Comparison of ENCODE assay signal across 23 cellular contexts in the genomic region with DNA sequence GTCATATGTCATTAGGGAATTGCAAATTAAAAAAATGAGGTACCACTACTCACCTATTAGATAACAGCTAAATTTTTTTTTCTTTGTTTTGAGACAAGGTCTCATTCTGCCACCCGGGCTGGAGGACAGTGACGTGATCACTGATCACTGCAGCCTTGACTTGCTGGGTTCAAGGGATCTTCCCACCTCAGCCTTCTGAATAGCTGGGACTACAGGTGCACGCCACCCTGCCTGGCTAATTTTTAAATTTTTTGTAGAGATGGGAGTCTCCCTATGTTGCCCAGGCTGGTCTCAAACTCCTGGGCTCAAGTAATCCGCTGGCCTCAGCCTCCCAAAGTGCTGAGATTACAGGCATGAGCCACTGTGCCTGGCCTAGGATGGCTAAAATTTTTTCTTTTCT. TPM values are rescaled to one million over a fixed set of nuclear protein-coding genes. Genes with fewer than 3 reads are reported as not detected.
DNase-seq lines count a peak whose midpoint lies in the region; ATAC-seq, FAIRE-seq and TF ChIP-seq lines count a peak whose summit lies in the region.
"Had no signal": no experiment of that assay in that cellular context is flagged by ENCODE, and none has a peak within 500 bp of the region (broad histone marks: within the 10 kb centered on the region; RNA-seq: fewer than 3 reads in every experiment).

No MANE protein-coding gene starts in this region.

- no peak for DNase-seq in GM12878 (ENCODE audit: low read depth, low spot score)
- DNase-seq in trophoblast cell = no peak
- DNase-seq in caudate nucleus (lab: John Stamatoyannopoulos, UW) = no peak
- DNase-seq in dermis blood vessel endothelial cell = no peak
- no peak for DNase-seq in SK-N-DZ (ENCODE audit: low spot score)
- DNase-seq: AML-193; Caco-2; Calu3; CD4-positive, alpha-beta T cell; CD8-positive, alpha-beta T cell; DMS79 treated with DMSO at 0.1 percent for 48 hours; GF-D8 had no signal

- H3K4me3 ChIP-seq in OCI-LY1 (ENCODE audit: low read depth, low read length, poor library complexity, severe bottlenecking) = no peak overlapping the region
- no peak overlapping the region for H3K4me3 ChIP-seq in GM12878
- no peak overlapping the region for H3K4me3 ChIP-seq in trophoblast cell (ENCODE audit: low read depth, low read length)
- H3K4me3 ChIP-seq: A549; BLaER1 treated with 17β-estradiol and CSF1 and Interleukin-3, amounts not matched to agents 10 nM and 100 nM had no signal

- TF ChIP-seq CTCF in OCI-LY1 (IDR thresholded peaks at IDR 0.05; ENCODE audit: low read length) (no peak), GM12878 (IDR thresholded peaks at IDR 0.05 in 2 of 3, conservative IDR thresholded peaks at IDR 0.05 in 1 of 3; ENCODE audit: control insufficient read depth in 2 of 3, extremely low read depth in 1 of 3, insufficient read depth in 1 of 3, low read depth in 3 of 3, low read length in 3 of 3) (no peak)

- no peaks in the 10 kb centered on the region for H3K79me2 ChIP-seq in OCI-LY1 (ENCODE audit: insufficient read depth, low read length)
- no peaks in the 10 kb centered on the region for H3K79me2 ChIP-seq in GM12878 (ENCODE audit: control insufficient read depth, insufficient read depth, low read length)
- H3K79me2 ChIP-seq in trophoblast cell (ENCODE audit: control insufficient read depth, insufficient read depth, low read length, poor library complexity) = no peaks in the 10 kb centered on the region

- peak overlapping the region; percentile 73 for H2BK12ac ChIP-seq in trophoblast cell (ENCODE audit: low read length)

- no peak for FAIRE-seq in GM12878 (lab: Jason Lieb, UNC)
- FAIRE-seq: A549, D721Med, G401.6, GM12892, GM18507 had no signal

- H3K27me3 Mint-ChIP-seq in stimulated activated memory B cell treated with anti-CD40 and anti-IgM and Interleukin-4, amounts not matched to agents 10 μg/mL and 1 μg/mL and 100 μg/mL, for 72 hours = no peaks in the 10 kb centered on the region
- H3K27me3 Mint-ChIP-seq: B cell; CD4-positive, alpha-beta T cell had no signal

- H3K9me2 ChIP-seq in OCI-LY1 (ENCODE audit: low read depth, low read length) = no peaks in the 10 kb centered on the region

- peaks cover 4% of the 10 kb centered on the region for H3F3A ChIP-seq in OCI-LY1 (ENCODE audit: insufficient read depth, low read length)

- no peak overlapping the region for H3K9ac ChIP-seq in OCI-LY1 (ENCODE audit: low read length)
- no peak overlapping the region for H3K9ac ChIP-seq in GM12878 (ENCODE audit: control insufficient read depth, insufficient read depth, low read length)
- no peak overlapping the region for H3K9ac ChIP-seq in trophoblast cell (ENCODE audit: low read length)
- H3K9ac ChIP-seq: BLaER1 treated with 17β-estradiol and CSF1 and Interleukin-3, amounts not matched to agents 10 nM and 100 nM had no signal

- H2AFZ ChIP-seq in OCI-LY1 (ENCODE audit: low read length) = no peak overlapping the region
- no peak overlapping the region for H2AFZ ChIP-seq in GM12878 (ENCODE audit: control insufficient read depth, low read depth, low read length)
- H2AFZ ChIP-seq in trophoblast cell (ENCODE audit: insufficient read depth, low read length, poor library complexity) = no peak overlapping the region

- no peak overlapping the region for H4K12ac ChIP-seq in trophoblast cell (ENCODE audit: low read depth, low read length)

- intact Hi-C loops in GM12878 (cut with micrococcal nuclease; ENCODE audit: unreplicated experiment) = no loop called here

- peak overlapping the region; percentile 51 for H3K27ac Mint-ChIP-seq in stimulated activated memory B cell treated with anti-CD40 and anti-IgM and Interleukin-4, amounts not matched to agents 10 μg/mL and 1 μg/mL and 100 μg/mL, for 72 hours
- H3K27ac Mint-ChIP-seq: CD4-positive, alpha-beta T cell; CD8-positive, alpha-beta T cell had no signal

- no peak overlapping the region for H3K18ac ChIP-seq in trophoblast cell (ENCODE audit: low read length)

- no peaks in the 10 kb centered on the region for H3K36me3 Mint-ChIP-seq in stimulated activated memory B cell treated with anti-CD40 and anti-IgM and Interleukin-4, amounts not matched to agents 10 μg/mL and 1 μg/mL and 100 μg/mL, for 72 hours
- H3K36me3 Mint-ChIP-seq: CD8-positive, alpha-beta T cell had no signal

- no peak overlapping the region for H4K91ac ChIP-seq in trophoblast cell (ENCODE audit: low read depth, low read length)

- H3K27ac ChIP-seq in OCI-LY1 (ENCODE audit: low read depth, low read length, poor library complexity, severe bottlenecking) (peak overlapping the region; percentile 34), GM12878 (ENCODE audit: control insufficient read depth, insufficient read depth) (no peak overlapping the region), trophoblast cell (ENCODE audit: low read depth, low read length) (no peak overlapping the region), caudate nucleus (ENCODE audit: low read depth, low read length) (no peak overlapping the region)
- H3K27ac ChIP-seq: 22Rv1; BLaER1 treated with 17β-estradiol and CSF1 and Interleukin-3, amounts not matched to agents 10 nM and 100 nM; C4-2B had no signal

- H3K9me3 Mint-ChIP-seq in stimulated activated memory B cell treated with anti-CD40 and anti-IgM and Interleukin-4, amounts not matched to agents 10 μg/mL and 1 μg/mL and 100 μg/mL, for 72 hours = no peaks in the 10 kb centered on the region
- H3K9me3 Mint-ChIP-seq: CD4-positive, alpha-beta T cell; CD8-positive, alpha-beta T cell had no signal

- no peak for TF ChIP-seq EP300 in GM12878 (IDR thresholded peaks at IDR 0.05; ENCODE audit: borderline replicate concordance in 1 of 2, control insufficient read depth in 1 of 2, low read depth in 2 of 2, low read length in 2 of 2)

- no peaks in the 10 kb centered on the region for H3K27me3 ChIP-seq in OCI-LY1 (ENCODE audit: insufficient read depth, low read length)
- no peaks in the 10 kb centered on the region for H3K27me3 ChIP-seq in GM12878 (replicated peaks in 1 of 2; ENCODE audit: control insufficient read depth in 2 of 2, insufficient read depth in 2 of 2, low read length in 1 of 2)
- H3K27me3 ChIP-seq in trophoblast cell (ENCODE audit: insufficient read depth, low read length) = no peaks in the 10 kb centered on the region
- H3K27me3 ChIP-seq: BLaER1 treated with 17β-estradiol and CSF1 and Interleukin-3, amounts not matched to agents 10 nM and 100 nM had no signal

- 95% methylated on average over 4 of the region's 4 CpGs for WGBS in GM12878 (ENCODE audit: insufficient coverage, insufficient replicate concordance, low lambda C conversion rate, missing lambda C conversion rate)
- no CpG with 5 or more reads among the region's 4 CpGs for WGBS in trophoblast cell (ENCODE audit: extremely low coverage, insufficient coverage, insufficient read length)

- H2BK120ac ChIP-seq in trophoblast cell (ENCODE audit: insufficient read depth, low read length, poor library complexity) = no peak overlapping the region

- RAD21 ChIA-PET in GM12878 (lab: Charles Lee; ENCODE audit: unreplicated experiment) = no interaction called here

- no peaks in the 10 kb centered on the region for H3K9me3 ChIP-seq in OCI-LY1 (ENCODE audit: low read length)
- no peaks in the 10 kb centered on the region; the same call in 1 of the 3 replicates for H3K9me3 ChIP-seq in GM12878 (replicated peaks; ENCODE audit: control insufficient read depth, insufficient read depth, low read length)
- no peaks in the 10 kb centered on the region for H3K9me3 ChIP-seq in trophoblast cell (ENCODE audit: insufficient read depth, low read depth, low read length)
- H3K9me3 ChIP-seq: A549; BLaER1 treated with 17β-estradiol and CSF1 and Interleukin-3, amounts not matched to agents 10 nM and 100 nM; Caco-2 had no signal

- no peak overlapping the region for H4K8ac ChIP-seq in trophoblast cell (ENCODE audit: low read depth, low read length)

- no peak overlapping the region for H3K4me3 Mint-ChIP-seq in stimulated activated memory B cell treated with anti-CD40 and anti-IgM and Interleukin-4, amounts not matched to agents 10 μg/mL and 1 μg/mL and 100 μg/mL, for 72 hours
- H3K4me3 Mint-ChIP-seq: B cell; CD4-positive, alpha-beta T cell; CD8-positive, alpha-beta T cell had no signal

- TF ChIP-seq POLR2A in GM12878 (IDR thresholded peaks at IDR 0.05; ENCODE audit: low read depth, low read length) = no peak

- POLR2A ChIA-PET in GM12878 (lab: Charles Lee) = no interaction called here

- no peak overlapping the region for H2BK5ac ChIP-seq in trophoblast cell (ENCODE audit: low read depth, low read length, poor library complexity)

- H3K4me2 ChIP-seq in OCI-LY1 (ENCODE audit: low read length) (no peak overlapping the region), GM12878 (ENCODE audit: control insufficient read depth, insufficient read depth) (no peak overlapping the region), trophoblast cell (ENCODE audit: low read length) (no peak overlapping the region)
- H3K4me2 ChIP-seq: A549; BLaER1 treated with 17β-estradiol and CSF1 and Interleukin-3, amounts not matched to agents 10 nM and 100 nM had no signal

- H4K20me1 ChIP-seq in OCI-LY1 (ENCODE audit: insufficient read depth, low read length) = no peaks in the 10 kb centered on the region
- no peaks in the 10 kb centered on the region for H4K20me1 ChIP-seq in GM12878 (ENCODE audit: control insufficient read depth, insufficient read depth)
- H4K20me1 ChIP-seq: BLaER1 treated with 17β-estradiol and CSF1 and Interleukin-3, amounts not matched to agents 10 nM and 100 nM had no signal

- BruUV-seq in GM12878 (replicated peaks; lab: Mats Ljungman, UMichigan) = no TSS peak

- in situ Hi-C loops in GM12878 (cut with MboI) = no loop called here

- H3K36me3 ChIP-seq in OCI-LY1 (ENCODE audit: insufficient read depth, low read length) (no peaks in the 10 kb centered on the region), GM12878 (ENCODE audit: control insufficient read depth in 2 of 2, insufficient read depth in 2 of 2, low read length in 1 of 2) (no peaks in the 10 kb centered on the region), trophoblast cell (ENCODE audit: control insufficient read depth in 1 of 2, insufficient read depth in 2 of 2, low read length in 2 of 2) (no peaks in the 10 kb centered on the region)
- H3K36me3 ChIP-seq: BLaER1 treated with 17β-estradiol and CSF1 and Interleukin-3, amounts not matched to agents 10 nM and 100 nM had no signal

- H3K23ac ChIP-seq in trophoblast cell (ENCODE audit: low read length) = no peak overlapping the region

- no peak for TF ChIP-seq RAD21 in GM12878 (IDR thresholded peaks at IDR 0.05; ENCODE audit: insufficient read depth, low read depth, low read length)

- H3K4me1 ChIP-seq in OCI-LY1 (ENCODE audit: insufficient read depth, low read length, severe bottlenecking) (peaks cover 30% of the 10 kb centered on the region), GM12878 (ENCODE audit: control insufficient read depth, insufficient read depth, low read length) (peaks cover 12% of the 10 kb centered on the region), trophoblast cell (ENCODE audit: control insufficient read depth in 1 of 2, insufficient read depth in 2 of 2, low read length in 2 of 2) (peaks cover 3 to 7% of the 10 kb centered on the region in 2 experiments)

- H3K4ac ChIP-seq in trophoblast cell (ENCODE audit: low read depth, low read length) = no peak overlapping the region

- peak overlapping the region; percentile 40 for H2AK5ac ChIP-seq in trophoblast cell (ENCODE audit: low read length)

- H3K14ac ChIP-seq in trophoblast cell (ENCODE audit: low read length) = no peak overlapping the region

- CTCF ChIA-PET in GM12878 (lab: Yijun Ruan, JAX) = no interaction called here

- H3K79me1 ChIP-seq in trophoblast cell (ENCODE audit: low read length) = peaks cover 16% of the 10 kb centered on the region

- peaks cover 33% of the 10 kb centered on the region for H3K4me1 Mint-ChIP-seq in stimulated activated memory B cell treated with anti-CD40 and anti-IgM and Interleukin-4, amounts not matched to agents 10 μg/mL and 1 μg/mL and 100 μg/mL, for 72 hours

- SMC1A ChIA-PET in GM12878 (lab: Charles Lee; ENCODE audit: uncharacterized antibody, unreplicated experiment) = interaction anchor here (0.6 to 1.0 kb wide), 3 partner anchors 8 to 69 kb away, joined by 3 to 4 read pairs (median 3); no protein-coding TSS in a partner anchor

- no peak for ATAC-seq in GM12878
- no peak for ATAC-seq in stimulated activated memory B cell treated with anti-CD40 and anti-IgM and Interleukin-4, amounts not matched to agents 10 μg/mL and 1 μg/mL and 100 μg/mL, for 72 hours
- ATAC-seq: A549; CD8-positive, alpha-beta T cell had no signal

RNA-seq across cellular contexts. Expression of gene NCOA3, which starts 57.1 kb away (rescaled TPM):
- 241 and 256 TPM in 2 replicates for total RNA-seq in GM12878 (2013; cell fraction: nucleolus; rRNA removed)
- total RNA-seq in GM12878 (2014; rRNA removed) (82.4 and 88.7 TPM in 2 replicates), GM12878 (2014; rRNA removed; fragmentation: Illumina TruSeq; extraction: Trizol) (95.3 and 95.8 TPM in 2 replicates), GM12878 (2021) (87.4 and 96.2 TPM in 2 replicates), dermis blood vessel endothelial cell (35.1 and 47.9 TPM in 2 replicates)
- polyA plus RNA-seq in GM12878 (2011; ENCODE audit: low read depth) = 30.3 TPM
- polyA plus RNA-seq in GM12878 (2011; rRNA removed) (92.6 and 114 TPM in 2 replicates), GM12878 (2014; fragmentation: Illumina TruSeq; extraction: Trizol) (78.2 and 94.6 TPM in 2 replicates), GM12878 (2014; fragmentation: Nextera tagmentation; extraction: Ambion mirVana) (10 to 100 TPM; 16.9 to 18.0 TPM), GM12878 (2014; rRNA removed) (62.4 and 66.0 TPM in 2 replicates), GM12878 (2016; fragmentation: Nextera tagmentation; extraction: Ambion mirVana) (10 to 100 TPM; 68.1 to 69.1 TPM)
- 60.3 and 60.4 TPM in 2 replicates for polyA plus RNA-seq in GM12878 (2011; cell fraction: cytosol; rRNA removed)
- 89.9 and 95.2 TPM in 2 replicates for polyA plus RNA-seq in GM12878 (2011; cell fraction: nucleus; rRNA removed)
- polyA plus RNA-seq in GM12878 (2012) = 38.3 and 50.2 TPM in 2 replicates
- 126 and 138 TPM in 2 replicates for polyA minus RNA-seq in GM12878 (2011; rRNA and poly(A)+ RNA removed)
- polyA minus RNA-seq in GM12878 (2011; cell fraction: cytosol; rRNA and poly(A)+ RNA removed) = 52.3 and 52.4 TPM in 2 replicates
- 48.2 and 66.5 TPM in 2 replicates for polyA minus RNA-seq in GM12878 (2011; cell fraction: nucleus; rRNA and poly(A)+ RNA removed)
- polyA plus RNA-seq in trophoblast cell (2013) = 189 and 191 TPM in 2 replicates
- 8.1 and 9.0 TPM in 2 replicates for polyA plus RNA-seq in SK-N-DZ (2014; cell fraction: cytosol; rRNA removed)
- polyA plus RNA-seq in SK-N-DZ (2014; cell fraction: nucleus; rRNA removed) = 8.2 and 14.9 TPM in 2 replicates
